Comparison of ENCODE assay signal across 2 cellular contexts in genomic region chr16:53034306-53034705, GRCh38.
TF ChIP-seq lines count a peak whose summit lies in the region.

No MANE protein-coding gene starts in this region.

TF ChIP-seq in H1, 55 proteins besides CTCF, POLR2A, EP300 and RAD21 (continued from another document):
- TF ChIP-seq CEBPB (IDR thresholded peaks at IDR 0.05; ENCODE audit: low read depth, low read length) (no peak), CHD2 (IDR thresholded peaks at IDR 0.05; ENCODE audit: low read length) (no peak)

TF ChIP-seq in HEK293T, 16 proteins besides CTCF, POLR2A, EP300 and RAD21 (continued from another document):
- no peak for TF ChIP-seq PKNOX1 (IDR thresholded peaks at IDR 0.05)
- TF ChIP-seq CTBP1 (IDR thresholded peaks at IDR 0.05; ENCODE audit: borderline replicate concordance) = no peak
- TF ChIP-seq NFRKB (IDR thresholded peaks at IDR 0.05) = no peak
- TF ChIP-seq LEF1 (IDR thresholded peaks at IDR 0.05; ENCODE audit: borderline replicate concordance) = no peak
- no peak for TF ChIP-seq SUZ12 (IDR thresholded peaks at IDR 0.05)
- TF ChIP-seq FOXA1 (IDR thresholded peaks at IDR 0.05) = no peak
- TF ChIP-seq FOXK2 (IDR thresholded peaks at IDR 0.05) = no peak
- no peak for TF ChIP-seq ELF4 (IDR thresholded peaks at IDR 0.05)
- TF ChIP-seq BHLHE40 (IDR thresholded peaks at IDR 0.05; ENCODE audit: borderline replicate concordance) = no peak
- TF ChIP-seq ZNF384 (IDR thresholded peaks at IDR 0.05) = no peak
- TF ChIP-seq TARDBP (IDR thresholded peaks at IDR 0.05) = no peak
- no peak for TF ChIP-seq HDGF (IDR thresholded peaks at IDR 0.05; ENCODE audit: borderline replicate concordance)
- TF ChIP-seq L3MBTL2 (conservative IDR thresholded peaks at IDR 0.05) = no peak
- TF ChIP-seq SP1 (IDR thresholded peaks at IDR 0.05) = no peak
